17 cellular contexts compared by ENCODE assay signal in genomic region chr6:144546807-144547206, GRCh38.
DNase-seq lines count a peak whose midpoint lies in the region; ATAC-seq, FAIRE-seq and TF ChIP-seq lines count a peak whose summit lies in the region.
"Had no signal": no experiment of that assay in that cellular context is flagged by ENCODE, and none has a peak within 500 bp of the region (broad histone marks: within the 10 kb centered on the region; RNA-seq: fewer than 3 reads in every experiment).

No MANE protein-coding gene starts in this region.

- no peaks in the 10 kb centered on the region; the same call in 1 of the 2 replicates for H3K9me3 ChIP-seq in K562 (replicated peaks; ENCODE audit: control insufficient read depth, insufficient read depth, low read depth, low read length)
- no peaks in the 10 kb centered on the region for H3K9me3 ChIP-seq in left ventricle myocardium inferior (replicated peaks)
- H3K9me3 ChIP-seq: BE2C, Caco-2 had no signal

- no TSS peak for BruUV-seq in K562 (replicated peaks; lab: Mats Ljungman, UMichigan)

- H3K27me3 ChIP-seq in K562 (ENCODE audit: control insufficient read depth in 2 of 2, insufficient read depth in 2 of 2, low read length in 2 of 2) (no peaks in the 10 kb centered on the region), left ventricle myocardium inferior (ENCODE audit: low read depth) (no peaks in the 10 kb centered on the region)
- H3K27me3 ChIP-seq: BE2C had no signal

- no peak overlapping the region for H3K4me3 ChIP-seq in K562
- no peak overlapping the region for H3K4me3 ChIP-seq in left ventricle myocardium inferior

- TF ChIP-seq POLR2A in K562 (conservative IDR thresholded peaks at IDR 0.05), result no peak

- H3K27me3 Mint-ChIP-seq in HFFc6 (ENCODE audit: insufficient read depth) (peaks cover 3% of the 10 kb centered on the region), natural killer cell (ENCODE audit: low read depth in 2 of 2) (no peaks in the 10 kb centered on the region), CD14-positive monocyte (ENCODE audit: low read depth in 3 of 3) (no peaks in the 10 kb centered on the region)
- H3K27me3 Mint-ChIP-seq: CD4-positive, alpha-beta T cell had no signal

- peak overlapping the region; percentile 55 for H2AFZ ChIP-seq in K562 (ENCODE audit: low read depth, low read length)

- WGBS in K562 (ENCODE audit: insufficient coverage, low coverage, missing lambda C conversion rate), result 0% methylated on average over 2 of the region's 2 CpGs

- no peak for FAIRE-seq in K562 (lab: Jason Lieb, UNC)
- FAIRE-seq: D721Med, G401.6, GM12891, GM19239, H1 had no signal

- TF ChIP-seq CTCF in HFFc6 (IDR thresholded peaks at IDR 0.05), result no peak
- TF ChIP-seq CTCF in K562 (IDR thresholded peaks at IDR 0.05 in 2 of 3, conservative IDR thresholded peaks at IDR 0.05 in 1 of 3; ENCODE audit: insufficient read depth in 2 of 3, low read depth in 1 of 3, low read length in 3 of 3), result no peak
- no peak for TF ChIP-seq CTCF in natural killer cell (IDR thresholded peaks at IDR 0.05)
- TF ChIP-seq CTCF in CD14-positive monocyte (IDR thresholded peaks at IDR 0.05), result no peak
- TF ChIP-seq CTCF in left ventricle myocardium inferior (IDR thresholded peaks at IDR 0.05; ENCODE audit: borderline replicate concordance), result no peak

- no peak for DNase-seq in HFFc6
- peak; percentile 84 for DNase-seq in OCI-M1 (lab: John Stamatoyannopoulos, UW)
- no peak for DNase-seq in K562 (ENCODE audit: extremely low read depth in 1 of 4, low spot score in 3 of 4)
- DNase-seq in natural killer cell, result no peak
- no peak for DNase-seq in CD14-positive monocyte (ENCODE audit: low spot score)
- DNase-seq in left ventricle myocardium inferior, result no peak
- DNase-seq in AML-193 (lab: John Stamatoyannopoulos, UW), result no peak
- DNase-seq: BE2C; C1 segment of cervical spinal cord; Caco-2; CD4-positive, alpha-beta T cell; H9 had no signal

- in situ Hi-C loops in K562 (cut with MboI), result no loop called here

- H4K20me1 ChIP-seq in K562 (replicated peaks; ENCODE audit: control insufficient read depth, insufficient read depth, low read length), result no peaks in the 10 kb centered on the region

- H3K36me3 Mint-ChIP-seq in HFFc6 (ENCODE audit: low read depth) (peaks cover 33% of the 10 kb centered on the region), natural killer cell (peaks cover 41% of the 10 kb centered on the region), CD14-positive monocyte (peaks cover 77 to 89% of the 10 kb centered on the region in 2 donors)

- TF ChIP-seq RAD21 in K562 (CRISPR knock-in tag; conservative IDR thresholded peaks at IDR 0.05 in 1 of 2, IDR thresholded peaks at IDR 0.05 in 1 of 2), result no peak

- peaks cover 12 to 40% of the 10 kb centered on the region in 2 experiments for H3K4me1 ChIP-seq in K562 (replicated peaks in 1 of 2; ENCODE audit: control insufficient read depth in 2 of 2, insufficient read depth in 2 of 2, low read length in 2 of 2)
- H3K4me1 ChIP-seq in left ventricle myocardium inferior, result no peaks in the 10 kb centered on the region
- H3K4me1 ChIP-seq: BE2C, Caco-2 had no signal

- H3K27ac Mint-ChIP-seq in HFFc6 (peak overlapping the region; percentile 53; the same call in 1 of the 2 replicates), natural killer cell (peak overlapping the region; percentile 26 to 45), CD14-positive monocyte (peak overlapping the region in 1 of 7 donors; percentile 38)
- H3K27ac Mint-ChIP-seq: CD4-positive, alpha-beta T cell; H9 had no signal

- H3K4me2 ChIP-seq in K562 (ENCODE audit: insufficient read depth, low read length), result no peak overlapping the region

- CTCF ChIA-PET in K562 (lab: Yijun Ruan, JAX; ENCODE audit: low intra/inter-chr PET ratio), result no interaction called here

- H3K9me3 Mint-ChIP-seq in HFFc6, result no peaks in the 10 kb centered on the region
- H3K9me3 Mint-ChIP-seq in natural killer cell, result no peaks in the 10 kb centered on the region
- peaks cover 0 to 2% (median 0%) of the 10 kb centered on the region in 7 donors for H3K9me3 Mint-ChIP-seq in CD14-positive monocyte
- H3K9me3 Mint-ChIP-seq: CD4-positive, alpha-beta T cell; H9 had no signal

- no peak overlapping the region; the same call in 2 of the 3 replicates for H3K27ac ChIP-seq in K562 (ENCODE audit: extremely low read depth, low read depth, low read length)
- H3K27ac ChIP-seq in left ventricle myocardium inferior (replicated peaks), result no peak overlapping the region

- H3K4me3 Mint-ChIP-seq in HFFc6 (no peak overlapping the region), natural killer cell (no peak overlapping the region), CD14-positive monocyte (no peak overlapping the region)
- H3K4me3 Mint-ChIP-seq: CD4-positive, alpha-beta T cell; H9 had no signal

- no peak for ATAC-seq in K562
- no peak for ATAC-seq in natural killer cell

- no peak for TF ChIP-seq EP300 in K562 (IDR thresholded peaks at IDR 0.05; ENCODE audit: low read length)

- H3K9me1 ChIP-seq in K562 (ENCODE audit: control insufficient read depth, insufficient read depth, low read length), result no peaks in the 10 kb centered on the region

- intact Hi-C loops in K562 (cut with micrococcal nuclease), result loop anchor here (10.0 kb wide), 1 partner anchor 1268 kb away; the partner anchor contains the start of gene FBXO30
- intact Hi-C loops in natural killer cell (cut with micrococcal nuclease), result no loop called here
- intact Hi-C loops in CD14-positive monocyte (cut with micrococcal nuclease), result no loop called here
- intact Hi-C loops in left ventricle myocardium inferior (cut with micrococcal nuclease), result no loop called here

- peaks cover 55% of the 10 kb centered on the region for H3K4me1 Mint-ChIP-seq in HFFc6 (ENCODE audit: low read depth)
- H3K4me1 Mint-ChIP-seq in natural killer cell, result peaks cover 12 to 26% of the 10 kb centered on the region in 2 donors
- peaks cover 9% of the 10 kb centered on the region for H3K4me1 Mint-ChIP-seq in CD14-positive monocyte

- H3K36me3 ChIP-seq in K562 (ENCODE audit: control insufficient read depth, insufficient read depth, low read length) (no peaks in the 10 kb centered on the region), left ventricle myocardium inferior (peaks cover 92% of the 10 kb centered on the region)
- H3K36me3 ChIP-seq: BE2C had no signal

- POLR2A ChIA-PET in K562 (lab: Yijun Ruan, JAX), result no interaction called here

- no peak overlapping the region for H3K9ac ChIP-seq in K562 (ENCODE audit: insufficient read depth in 1 of 2, low read depth in 2 of 2, low read length in 2 of 2)

- H3K79me2 ChIP-seq in K562 (ENCODE audit: control insufficient read depth, insufficient read depth, low read length), result no peaks in the 10 kb centered on the region

TF ChIP-seq in K562, 482 proteins besides CTCF, POLR2A, EP300 and RAD21 (continues in another document):
- TF ChIP-seq MYBL2 (IDR thresholded peaks at IDR 0.05; ENCODE audit: low read depth) (no peak), MYBL2 (CRISPR knock-in tag; IDR thresholded peaks at IDR 0.05; ENCODE audit: borderline replicate concordance) (no peak), L3MBTL2 (IDR thresholded peaks at IDR 0.05) (peak; percentile 12; the same call in 1 of the 2 replicates), RAD51 (IDR thresholded peaks at IDR 0.05; ENCODE audit: borderline replicate concordance, low read depth) (no peak), ZNF592 (IDR thresholded peaks at IDR 0.05) (0 out of 2 replicates have a peak, but pooled peaks have one; percentile 17), SRF (CRISPR knock-in tag; IDR thresholded peaks at IDR 0.05) (peak in 1 of 2 experiments; percentile 62; a peak in 1 of 4 replicates)
